Comparison of ENCODE assay signal across 28 cellular contexts in the genomic region with DNA sequence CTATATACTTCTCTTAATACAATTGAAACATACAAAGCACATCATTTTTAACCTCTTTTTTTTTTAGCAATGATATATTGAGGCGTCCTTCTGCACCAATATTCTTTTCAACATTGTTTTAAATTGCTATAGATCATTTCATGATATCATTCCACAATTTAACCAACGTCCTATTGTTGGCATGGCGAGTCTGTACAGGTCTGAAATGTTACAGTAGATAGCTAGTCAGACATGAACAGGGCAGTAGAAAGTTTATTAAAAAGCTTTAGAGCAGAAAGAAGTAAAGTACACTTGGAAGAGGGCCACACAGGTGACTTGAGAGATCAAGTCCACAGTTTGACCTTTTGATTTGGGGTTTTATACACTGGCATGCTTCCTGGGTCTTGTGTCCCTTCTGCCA.
"Had no signal": no experiment of that assay in that cellular context is flagged by ENCODE, and none has a peak within 500 bp of the region (broad histone marks: within the 10 kb centered on the region; RNA-seq: fewer than 3 reads in every experiment).

No MANE protein-coding gene starts in this region.

- H3K4me3 ChIP-seq: ascending aorta, body of pancreas, cardiac muscle cell, MG63, SJSA1 had no signal

- ATAC-seq: activated naive CD4-positive, alpha-beta T cell treated with anti-CD3 and anti-CD28 coated beads, Interleukin-2, amount 50 U/mL, for 72 hours; activated naive CD8-positive, alpha-beta T cell treated with anti-CD3 and anti-CD28 coated beads, Interleukin-2, amount 50 U/mL, for 24 hours; activated T-cell treated with anti-CD3 and anti-CD28 coated beads, Interleukin-2, amount 50 U/mL, for 4 hours; body of pancreas; PC-3; SK-N-SH treated with all-trans-retinoic acid at 6 μM for 48 hours had no signal

- H3K36me3 Mint-ChIP-seq: activated naive CD4-positive, alpha-beta T cell treated with anti-CD3 and anti-CD28 coated beads, Interleukin-2, amount 50 U/mL, for 72 hours had no signal

- H3K36me3 ChIP-seq: ascending aorta, cardiac muscle cell, MG63, SJSA1 had no signal

- H3K27ac Mint-ChIP-seq: activated B cell treated with CpG ODN at 0.5 μM for 24 hours; activated CD4-positive, alpha-beta T cell treated with anti-CD3 and anti-CD28 coated beads, Interleukin-2, amount 10 ng/mL, durations not matched to agents 24 days and 14 days; activated naive CD4-positive, alpha-beta T cell treated with anti-CD3 and anti-CD28 coated beads, Interleukin-2, amount 50 U/mL, for 72 hours; activated naive CD8-positive, alpha-beta T cell treated with anti-CD3 and anti-CD28 coated beads, Interleukin-2, amount 50 U/mL, for 24 hours had no signal

- H3K4me2 ChIP-seq: KMS-11 had no signal

- H3K4me1 Mint-ChIP-seq: activated B cell treated with CpG ODN at 0.5 μM for 24 hours; activated CD4-positive, alpha-beta T cell treated with anti-CD3 and anti-CD28 coated beads, Interleukin-2, amount 10 ng/mL, durations not matched to agents 24 days and 14 days; activated naive CD8-positive, alpha-beta T cell treated with anti-CD3 and anti-CD28 coated beads, Interleukin-2, amount 50 U/mL, for 24 hours had no signal

- H3K27ac ChIP-seq: ascending aorta, body of pancreas, cardiac muscle cell, KMS-11, SJSA1 had no signal

- DNase-seq: activated B cell treated with CpG ODN at 0.5 μM for 24 hours; activated CD4-positive, alpha-beta T cell treated with anti-CD3 and anti-CD28 coated beads for 1 hour; activated CD4-positive, alpha-beta T cell treated with anti-CD3 and anti-CD28 coated beads, Interleukin-2, amount 10 ng/mL, durations not matched to agents 24 days and 14 days; activated CD4-positive, alpha-beta T cell treated with anti-CD3 and anti-CD28 coated beads, Interleukin-2, amount 50 U/mL, for 48 hours; activated CD8-positive, alpha-beta memory T cell treated with anti-CD3 and anti-CD28 coated beads for 24 hours; activated effector memory CD4-positive, alpha-beta T cell treated with anti-CD3 and anti-CD28 coated beads, Interleukin-2, amount 50 U/mL, for 16 hours; activated naive CD4-positive, alpha-beta T cell treated with Interleukin-2 at 50 U/mL for 16 hours; activated naive CD8-positive, alpha-beta T cell treated with anti-CD3 and anti-CD28 coated beads, Interleukin-2, amount 50 U/mL, for 24 hours; activated T-cell treated with anti-CD3 and anti-CD28 coated beads, Interleukin-2, amount 50 U/mL, for 4 hours; amniotic stem cell; body of pancreas; MG63; MV-4-11; NCI-H1092 treated with DMSO at 0.1 percent for 48 hours; NCI-H1417 treated with DMSO at 0.1 percent for 48 hours; NCI-H1694; NCI-H2029; NCI-H446; NCI-H524; PC-3; SHP77; SW 1271 had no signal

- H3K4me3 Mint-ChIP-seq: activated B cell treated with CpG ODN at 0.5 μM for 24 hours; activated CD4-positive, alpha-beta T cell treated with anti-CD3 and anti-CD28 coated beads, Interleukin-2, amount 10 ng/mL, durations not matched to agents 24 days and 14 days; activated naive CD8-positive, alpha-beta T cell treated with anti-CD3 and anti-CD28 coated beads, Interleukin-2, amount 50 U/mL, for 24 hours; activated T-cell treated with anti-CD3 and anti-CD28 coated beads, Interleukin-2, amount 50 U/mL, for 4 hours had no signal

- H3K27me3 ChIP-seq: ascending aorta, body of pancreas, cardiac muscle cell, MG63, SJSA1 had no signal

- H3K9ac ChIP-seq: KMS-11 had no signal

- H3K27me3 Mint-ChIP-seq: activated B cell treated with CpG ODN at 0.5 μM for 24 hours; activated CD4-positive, alpha-beta T cell treated with anti-CD3 and anti-CD28 coated beads, Interleukin-2, amount 10 ng/mL, durations not matched to agents 24 days and 14 days; activated naive CD8-positive, alpha-beta T cell treated with anti-CD3 and anti-CD28 coated beads, Interleukin-2, amount 50 U/mL, for 24 hours had no signal

- H3K9me3 ChIP-seq: ascending aorta, body of pancreas, MG63, SJSA1 had no signal

- H3K9me3 Mint-ChIP-seq: activated B cell treated with CpG ODN at 0.5 μM for 24 hours; activated CD4-positive, alpha-beta T cell treated with anti-CD3 and anti-CD28 coated beads, Interleukin-2, amount 10 ng/mL, durations not matched to agents 24 days and 14 days; activated naive CD4-positive, alpha-beta T cell treated with anti-CD3 and anti-CD28 coated beads, Interleukin-2, amount 50 U/mL, for 72 hours; activated naive CD8-positive, alpha-beta T cell treated with anti-CD3 and anti-CD28 coated beads, Interleukin-2, amount 50 U/mL, for 24 hours; activated T-cell treated with anti-CD3 and anti-CD28 coated beads, Interleukin-2, amount 50 U/mL, for 4 hours had no signal
